ENCODE assay signal across 11 cellular contexts in genomic region chr4:86338989-86339388, GRCh38. TPM values are rescaled to one million over a fixed set of nuclear protein-coding genes. Genes with fewer than 3 reads are reported as not detected.
DNase-seq lines count a peak whose midpoint lies in the region; ATAC-seq and TF ChIP-seq lines count a peak whose summit lies in the region.
"Had no signal": no experiment of that assay in that cellular context is flagged by ENCODE, and none has a peak within 500 bp of the region (broad histone marks: within the 10 kb centered on the region; RNA-seq: fewer than 3 reads in every experiment).

No MANE protein-coding gene starts in this region.

- ATAC-seq in HG02759 (IDR thresholded peaks at IDR 0.05; ENCODE audit: unreplicated experiment) (no peak), HG02610 (IDR thresholded peaks at IDR 0.05; ENCODE audit: unreplicated experiment) (no peak)

- no peak overlapping the region for H2AFZ ChIP-seq in osteoblast (ENCODE audit: low read length)

- H3K9me3 ChIP-seq in osteoblast (ENCODE audit: low read depth, low read length) = no peaks in the 10 kb centered on the region

- H3K27me3 ChIP-seq in osteoblast (ENCODE audit: insufficient read depth, low read length) = no peaks in the 10 kb centered on the region

- no peaks in the 10 kb centered on the region for H3K79me2 ChIP-seq in osteoblast (ENCODE audit: insufficient read depth, low read length)

- DNase-seq in EH (ENCODE audit: low read depth) = peak; percentile 96
- peak; percentile 45 for DNase-seq in RWPE1 (ENCODE audit: low spot score)
- peak; percentile 91 for DNase-seq in fibroblast of peridontal ligament (ENCODE audit: extremely low read depth)
- peak; percentile 43 for DNase-seq in osteoblast (ENCODE audit: insufficient read length, low spot score, missing footprints)
- no peak for DNase-seq in NCI-H446 (lab: John Stamatoyannopoulos, UW)
- DNase-seq in NCI-H510A (lab: John Stamatoyannopoulos, UW) = no peak
- DNase-seq: activated CD4-positive, alpha-beta T cell treated with anti-CD3 and anti-CD28 coated beads, Interleukin-2, amount 50 U/mL, for 48 hours; DMS 273 treated with DMSO at 0.1 percent for 48 hours; MM.1S had no signal

- peak overlapping the region; percentile 46 for H3K4me2 ChIP-seq in osteoblast (ENCODE audit: insufficient read depth, low read length)

- no peaks in the 10 kb centered on the region for H3K36me3 ChIP-seq in osteoblast (ENCODE audit: insufficient read depth, low read length)

- no peak overlapping the region for H3K4me3 ChIP-seq in osteoblast (ENCODE audit: insufficient read depth, low read length)

- H3K4me1 ChIP-seq in osteoblast (ENCODE audit: insufficient read depth, low read length) = peaks cover 24% of the 10 kb centered on the region

- POLR2A ChIA-PET in RWPE1 (lab: Yijun Ruan, JAX; ENCODE audit: low non-redundant PET) = no interaction called here

- TF ChIP-seq CTCF in RWPE1 (conservative IDR thresholded peaks at IDR 0.05; ENCODE audit: low read depth) (no peak), osteoblast (IDR thresholded peaks at IDR 0.05; ENCODE audit: extremely low read depth, low read depth, low read length) (no peak)

- CTCF ChIA-PET in RWPE1 (lab: Yijun Ruan, JAX) = no interaction called here

- H3K27ac ChIP-seq in RWPE1 (no peak overlapping the region), osteoblast (ENCODE audit: low read depth, low read length) (peak overlapping the region; percentile 49)

- no peaks in the 10 kb centered on the region for H4K20me1 ChIP-seq in osteoblast (ENCODE audit: insufficient read depth, low read length)

RNA-seq across cellular contexts. Expression of gene MAPK10, which starts 20.9 kb away (rescaled TPM):
- 12.1 and 13.0 TPM in 2 replicates for total RNA-seq in osteoblast

Comparison
In these comparisons a context has a peak if more than half of its experiments do, and no peak if none do; other contexts are left out.
1. DNase-seq: peak in EH (single experiment), RWPE1 (single experiment), fibroblast of peridontal ligament (single experiment) and osteoblast (single experiment); none in NCI-H446 (0 of 2) and NCI-H510A (single experiment).